In the genomic region with DNA sequence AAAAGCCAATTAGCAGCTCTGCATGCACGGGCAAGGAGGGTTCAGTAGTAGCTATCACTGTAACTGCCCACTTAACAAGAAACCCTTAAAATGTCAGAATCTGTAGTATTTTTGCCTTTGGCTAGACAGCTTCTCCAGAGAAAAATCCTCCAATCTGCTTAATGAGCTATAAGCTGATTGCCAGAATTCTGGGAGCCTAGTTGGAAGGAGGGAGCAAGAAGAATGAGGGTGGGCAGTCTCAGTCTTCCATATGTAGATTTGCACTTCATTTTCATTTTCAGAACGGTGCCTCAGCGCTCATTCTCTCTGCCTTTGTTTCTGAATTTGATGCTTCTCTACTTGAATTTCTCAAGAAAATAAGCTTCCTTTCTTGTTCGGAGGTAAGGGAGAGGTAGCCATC, we compare ENCODE assay signal across 1 cellular context.
TF ChIP-seq lines count a peak whose summit lies in the region.

No MANE protein-coding gene starts in this region.

TF ChIP-seq in HepG2, 621 proteins besides CTCF, POLR2A, EP300 and RAD21:
- TF ChIP-seq, protein P1, sequence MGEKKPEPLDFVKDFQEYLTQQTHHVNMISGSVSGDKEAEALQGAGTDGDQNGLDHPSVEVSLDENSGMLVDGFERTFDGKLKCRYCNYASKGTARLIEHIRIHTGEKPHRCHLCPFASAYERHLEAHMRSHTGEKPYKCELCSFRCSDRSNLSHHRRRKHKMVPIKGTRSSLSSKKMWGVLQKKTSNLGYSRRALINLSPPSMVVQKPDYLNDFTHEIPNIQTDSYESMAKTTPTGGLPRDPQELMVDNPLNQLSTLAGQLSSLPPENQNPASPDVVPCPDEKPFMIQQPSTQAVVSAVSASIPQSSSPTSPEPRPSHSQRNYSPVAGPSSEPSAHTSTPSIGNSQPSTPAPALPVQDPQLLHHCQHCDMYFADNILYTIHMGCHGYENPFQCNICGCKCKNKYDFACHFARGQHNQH (CRISPR knock-in tag; IDR thresholded peaks at IDR 0.05), result no peak
- TF ChIP-seq, protein P2, sequence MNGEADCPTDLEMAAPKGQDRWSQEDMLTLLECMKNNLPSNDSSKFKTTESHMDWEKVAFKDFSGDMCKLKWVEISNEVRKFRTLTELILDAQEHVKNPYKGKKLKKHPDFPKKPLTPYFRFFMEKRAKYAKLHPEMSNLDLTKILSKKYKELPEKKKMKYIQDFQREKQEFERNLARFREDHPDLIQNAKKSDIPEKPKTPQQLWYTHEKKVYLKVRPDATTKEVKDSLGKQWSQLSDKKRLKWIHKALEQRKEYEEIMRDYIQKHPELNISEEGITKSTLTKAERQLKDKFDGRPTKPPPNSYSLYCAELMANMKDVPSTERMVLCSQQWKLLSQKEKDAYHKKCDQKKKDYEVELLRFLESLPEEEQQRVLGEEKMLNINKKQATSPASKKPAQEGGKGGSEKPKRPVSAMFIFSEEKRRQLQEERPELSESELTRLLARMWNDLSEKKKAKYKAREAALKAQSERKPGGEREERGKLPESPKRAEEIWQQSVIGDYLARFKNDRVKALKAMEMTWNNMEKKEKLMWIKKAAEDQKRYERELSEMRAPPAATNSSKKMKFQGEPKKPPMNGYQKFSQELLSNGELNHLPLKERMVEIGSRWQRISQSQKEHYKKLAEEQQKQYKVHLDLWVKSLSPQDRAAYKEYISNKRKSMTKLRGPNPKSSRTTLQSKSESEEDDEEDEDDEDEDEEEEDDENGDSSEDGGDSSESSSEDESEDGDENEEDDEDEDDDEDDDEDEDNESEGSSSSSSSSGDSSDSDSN (CRISPR knock-in tag; IDR thresholded peaks at IDR 0.05), result no peak
- TF ChIP-seq NR2C2 (CRISPR knock-in tag; IDR thresholded peaks at IDR 0.05; ENCODE audit: borderline replicate concordance), result no peak
- no peak for TF ChIP-seq ZNF850 (CRISPR knock-in tag; conservative IDR thresholded peaks at IDR 0.05)
- no peak for TF ChIP-seq ZNF878 (CRISPR knock-in tag; IDR thresholded peaks at IDR 0.05)
